Comparison of ENCODE assay signal across 21 cellular contexts in genomic region chr6:156995502-156995901, GRCh38.
DNase-seq lines count a peak whose midpoint lies in the region; ATAC-seq, FAIRE-seq and TF ChIP-seq lines count a peak whose summit lies in the region.
"Had no signal": no experiment of that assay in that cellular context is flagged by ENCODE, and none has a peak within 500 bp of the region (broad histone marks: within the 10 kb centered on the region; RNA-seq: fewer than 3 reads in every experiment).

No MANE protein-coding gene starts in this region.

- H3K36me3 ChIP-seq in gastrocnemius medialis, result no peaks in the 10 kb centered on the region

- H3K4me3 ChIP-seq in gastrocnemius medialis, result no peak overlapping the region
- H3K4me3 ChIP-seq: BLaER1, GM12878, GM23338 had no signal

- POLR2A ChIA-PET in CD4-positive, alpha-beta T cell (lab: Charles Lee), result interaction anchor here (0.6 kb wide), 1 partner anchor 26 kb away, joined by 3 read pairs; no protein-coding TSS in a partner anchor
- POLR2A ChIA-PET in WTC11 (lab: Charles Lee), result no interaction called here

- FAIRE-seq in GM18507 (lab: Jason Lieb, UNC), result peak; percentile 5
- FAIRE-seq in GM19239 (lab: Jason Lieb, UNC), result no peak
- FAIRE-seq: A204.1, GM12878, H54 had no signal

- H3K4me1 ChIP-seq in gastrocnemius medialis, result peaks cover 62 to 63% of the 10 kb centered on the region in 2 donors

- no peaks in the 10 kb centered on the region for H3K27me3 Mint-ChIP-seq in CD4-positive, alpha-beta T cell
- H3K27me3 Mint-ChIP-seq in WTC11 (ENCODE audit: low read depth), result no peaks in the 10 kb centered on the region

- intact Hi-C loops in CD4-positive, alpha-beta T cell (cut with DNase I, micrococcal nuclease), result no loop called here
- intact Hi-C loops in gastrocnemius medialis (cut with DNase I; ENCODE audit: low total_unique reads), result no loop called here

- H3K27me3 ChIP-seq in CD4-positive, alpha-beta T cell (ENCODE audit: control insufficient read depth, insufficient read depth, low read length), result no peaks in the 10 kb centered on the region
- no peaks in the 10 kb centered on the region for H3K27me3 ChIP-seq in gastrocnemius medialis
- H3K27me3 ChIP-seq: BLaER1 had no signal

- no peak for TF ChIP-seq CTCF in CD4-positive, alpha-beta T cell (IDR thresholded peaks at IDR 0.05)
- TF ChIP-seq CTCF in WTC11 (IDR thresholded peaks at IDR 0.05), result no peak
- no peak for TF ChIP-seq CTCF in gastrocnemius medialis (IDR thresholded peaks at IDR 0.05 in 4 of 5, conservative IDR thresholded peaks at IDR 0.05 in 1 of 5)

- DNase-seq in CD4-positive, alpha-beta T cell, result no peak
- DNase-seq in GM18507 (ENCODE audit: extremely low spot score, insufficient read length, low read depth) (no peak), WTC11 (ENCODE audit: low spot score) (no peak), gastrocnemius medialis (no peak), HCEC 1CT (no peak), GM19239 (ENCODE audit: insufficient read length, low spot score) (no peak)
- DNase-seq: ACHN; Calu3; CD8-positive, alpha-beta T cell; DMS79 treated with DMSO at 0.1 percent for 48 hours; HFFc6 had no signal

- TF ChIP-seq POLR2A in gastrocnemius medialis (IDR thresholded peaks at IDR 0.05), result no peak

- peak overlapping the region; percentile 15 for H3K27ac Mint-ChIP-seq in CD4-positive, alpha-beta T cell
- 0 out of 2 replicates have a peak overlapping the region, but pooled peaks have one; percentile 19 for H3K27ac Mint-ChIP-seq in WTC11
- H3K27ac Mint-ChIP-seq: CD8-positive, alpha-beta T cell; GM23338; HFFc6 had no signal

- no peaks in the 10 kb centered on the region for H3K9me3 ChIP-seq in CD4-positive, alpha-beta T cell (ENCODE audit: control insufficient read depth, low read length)
- H3K9me3 ChIP-seq in gastrocnemius medialis, result no peaks in the 10 kb centered on the region
- H3K9me3 ChIP-seq: BLaER1 had no signal

- H3K4me1 Mint-ChIP-seq in CD4-positive, alpha-beta T cell (ENCODE audit: low read depth), result peaks cover 60% of the 10 kb centered on the region
- peaks cover 56% of the 10 kb centered on the region for H3K4me1 Mint-ChIP-seq in WTC11

- in situ Hi-C loops in gastrocnemius medialis (cut with MboI; ENCODE audit: low sequenced_read_pairs in 4 of 4), result no loop called here

- ATAC-seq in CD4-positive, alpha-beta T cell (ENCODE audit: poor library complexity), result no peak
- ATAC-seq in WTC11 (no peak), gastrocnemius medialis (peak in 1 of 2 donors; percentile 6), GM21737 (IDR thresholded peaks at IDR 0.05; ENCODE audit: unreplicated experiment) (no peak)
- ATAC-seq: CD8-positive, alpha-beta T cell; HCT116 had no signal

- H3K4me3 Mint-ChIP-seq in CD4-positive, alpha-beta T cell, result no peak overlapping the region
- H3K4me3 Mint-ChIP-seq in WTC11, result no peak overlapping the region
- H3K4me3 Mint-ChIP-seq: CD14-positive monocyte; CD8-positive, alpha-beta T cell; GM23338; HFFc6 had no signal

- H3K9me3 Mint-ChIP-seq in CD4-positive, alpha-beta T cell, result no peaks in the 10 kb centered on the region
- H3K9me3 Mint-ChIP-seq in WTC11, result no peaks in the 10 kb centered on the region
- H3K9me3 Mint-ChIP-seq: CD8-positive, alpha-beta T cell; GM23338; HFFc6 had no signal

- CTCF ChIA-PET in CD4-positive, alpha-beta T cell (lab: Charles Lee), result interaction anchor here (1.1 kb wide), 1 partner anchor 10 kb away, joined by 4 read pairs; no protein-coding TSS in a partner anchor
- CTCF ChIA-PET in WTC11 (lab: Charles Lee), result interaction anchor here (1.6 kb wide), 1 partner anchor 51 kb away, joined by 5 read pairs; no protein-coding TSS in a partner anchor

- no peak overlapping the region for H3K27ac ChIP-seq in CD4-positive, alpha-beta T cell (ENCODE audit: low read depth, low read length)
- H3K27ac ChIP-seq in gastrocnemius medialis, result peak overlapping the region; percentile 60 to 80 (median 70)
- H3K27ac ChIP-seq: BLaER1, HL-60, KMS-11 had no signal

- H3K36me3 Mint-ChIP-seq in CD4-positive, alpha-beta T cell (ENCODE audit: low read depth), result no peaks in the 10 kb centered on the region
- no peaks in the 10 kb centered on the region for H3K36me3 Mint-ChIP-seq in WTC11
- H3K36me3 Mint-ChIP-seq: CD8-positive, alpha-beta T cell had no signal

TF ChIP-seq in WTC11, 78 proteins besides CTCF, POLR2A, EP300 and RAD21:
- TF ChIP-seq EMX1 (CRISPR knock-in tag; IDR thresholded peaks at IDR 0.05) (no peak), PREB (CRISPR knock-in tag; IDR thresholded peaks at IDR 0.05; ENCODE audit: borderline replicate concordance) (no peak), ZNF281 (CRISPR knock-in tag; IDR thresholded peaks at IDR 0.05) (no peak), ESRRA (CRISPR knock-in tag; IDR thresholded peaks at IDR 0.05; ENCODE audit: borderline replicate concordance) (no peak), ATF3 (CRISPR knock-in tag; conservative IDR thresholded peaks at IDR 0.05) (no peak), ZNF317 (CRISPR knock-in tag; IDR thresholded peaks at IDR 0.05; ENCODE audit: borderline replicate concordance, low read depth) (no peak), NR3C1 (CRISPR knock-in tag; conservative IDR thresholded peaks at IDR 0.05; ENCODE audit: low read depth) (no peak), TP53 (CRISPR knock-in tag; IDR thresholded peaks at IDR 0.05) (no peak), FOXK1 (CRISPR knock-in tag; IDR thresholded peaks at IDR 0.05) (no peak), TEAD4 (CRISPR knock-in tag; IDR thresholded peaks at IDR 0.05) (no peak), ZNF671 (CRISPR knock-in tag; IDR thresholded peaks at IDR 0.05) (no peak)
